Comparison of ENCODE assay signal across 8 cellular contexts in genomic region chr12:14367097-14367661, GRCh38. TPM values are rescaled to one million over a fixed set of nuclear protein-coding genes. Genes with fewer than 3 reads are reported as not detected.
DNase-seq lines count a peak whose midpoint lies in the region; ATAC-seq, FAIRE-seq and TF ChIP-seq lines count a peak whose summit lies in the region.

No MANE protein-coding gene starts in this region.

- H3K4me1 Mint-ChIP-seq in naive B cell: peaks cover 28 to 40% (median 40%) of the 10 kb centered on the region in 3 donors

- CTCF ChIA-PET in A549 (lab: Yijun Ruan, JAX): no interaction called here

- peak in 1 of 2 experiments; percentile 19 for DNase-seq in A549 (ENCODE audit: low read depth in 1 of 2, low spot score in 1 of 2)
- no peak for DNase-seq in GM12891 (ENCODE audit: insufficient read length, low spot score)
- peak; percentile 85 for DNase-seq in OCI-M1 (lab: John Stamatoyannopoulos, UW)
- DNase-seq in dedifferentiated amniotic fluid mesenchymal stem cell (ENCODE audit: extremely low spot score): peak; percentile 58
- DNase-seq in naive B cell: peak; percentile 44
- DNase-seq in GM19238 (ENCODE audit: insufficient read length, low spot score): no peak

- TF ChIP-seq RAD21 in A549 (conservative IDR thresholded peaks at IDR 0.05 in 1 of 2, IDR thresholded peaks at IDR 0.05 in 1 of 2): no peak

- no peak for TF ChIP-seq CTCF in A549 (IDR thresholded peaks at IDR 0.05)

- POLR2A ChIA-PET in A549 (lab: Yijun Ruan, JAX): no interaction called here

- peak; percentile 59 for FAIRE-seq in A549 (lab: Jason Lieb, UNC)
- no peak for FAIRE-seq in GM12891 (lab: Jason Lieb, UNC)

- no peak for TF ChIP-seq EP300 in A549 (IDR thresholded peaks at IDR 0.05)

- no peak for ATAC-seq in A549
- peak; percentile 53 for ATAC-seq in HG02884 (IDR thresholded peaks at IDR 0.05; ENCODE audit: unreplicated experiment)
- peak; percentile 25 to 26 for ATAC-seq in naive B cell (ENCODE audit: low read depth in 2 of 2)
- no peak for ATAC-seq in GM19455 (IDR thresholded peaks at IDR 0.05; ENCODE audit: unreplicated experiment)

- peaks cover 0 to 47% (median 29%) of the 10 kb centered on the region in 7 donors for H3K9me3 Mint-ChIP-seq in naive B cell

- H3K4me2 ChIP-seq in A549: peak overlapping the region; percentile 61

- peak overlapping the region; percentile 86 to 98 (median 94) for H3K27ac Mint-ChIP-seq in naive B cell

- no peaks in the 10 kb centered on the region for H3K9me3 ChIP-seq in A549

- H3K27me3 Mint-ChIP-seq in naive B cell: no peaks in the 10 kb centered on the region

- H3K36me3 Mint-ChIP-seq in naive B cell: peaks cover 22 to 34% of the 10 kb centered on the region in 2 donors

- H3K4me1 ChIP-seq in A549: no peaks in the 10 kb centered on the region

- WGBS in A549 (ENCODE audit: missing lambda C conversion rate): 48% methylated on average over 6 of the region's 6 CpGs

- peak overlapping the region; percentile 27 to 64; a peak in 3 of 6 replicates for H3K27ac ChIP-seq in A549

- H3K4me3 Mint-ChIP-seq in naive B cell: peak overlapping the region; percentile 74 to 98 (median 92)

- peak overlapping the region; percentile 59 for H3K4me3 ChIP-seq in A549

- no peak for TF ChIP-seq POLR2A in A549 (IDR thresholded peaks at IDR 0.05; ENCODE audit: low read length)
- TF ChIP-seq POLR2A in GM12891 (IDR thresholded peaks at IDR 0.05; ENCODE audit: low read depth, low read length): peak; percentile 81

TF ChIP-seq in A549, 52 proteins besides CTCF, POLR2A, EP300 and RAD21:
- TF ChIP-seq BHLHE40 (IDR thresholded peaks at IDR 0.05; ENCODE audit: low read depth, low read length) (no peak), CBX2 (IDR thresholded peaks at IDR 0.05; ENCODE audit: borderline replicate concordance, low read depth) (no peak), SMC3 (IDR thresholded peaks at IDR 0.05) (no peak), ZSCAN20 (CRISPR knock-in tag; IDR thresholded peaks at IDR 0.05) (no peak), MYC (IDR thresholded peaks at IDR 0.05; ENCODE audit: borderline replicate concordance, low read length) (no peak)

TF ChIP-seq in GM12891, 5 proteins besides CTCF, POLR2A, EP300 and RAD21:
- TF ChIP-seq POLR2AphosphoS5 (IDR thresholded peaks at IDR 0.05; ENCODE audit: low read depth, low read length): peak; percentile 57; the same call in 1 of the 2 replicates
- peak; percentile 55; the same call in 1 of the 2 replicates for TF ChIP-seq TAF1 (IDR thresholded peaks at IDR 0.05; ENCODE audit: low read depth, low read length)
- TF ChIP-seq SPI1 (IDR thresholded peaks at IDR 0.05; ENCODE audit: low read depth, low read length): no peak

RNA-seq across cellular contexts. Expression of gene ATF7IP, which starts 1.7 kb away (rescaled TPM):
- polyA plus RNA-seq in A549 (2011; rRNA removed) (14.2 and 15.2 TPM in 2 replicates), A549 (2017; fragmentation: RNase III; extraction: RNeasy Plus Mini Kit Qiagen cat#74134 plus additional on column Dnase treatment) (5.6 to 7.1 TPM (median 6.4 TPM) in 3 replicates), naive B cell (ENCODE audit: low read depth in 6 of 6) (100 to 1,000 TPM; 192 to 410 (median 247) TPM)
- 2.4 and 2.9 TPM in 2 replicates for polyA plus RNA-seq in A549 (2012; cell fraction: cytosol; rRNA removed)
- 4.5 and 9.7 TPM in 2 replicates for polyA plus RNA-seq in A549 (2012; cell fraction: nucleus; rRNA removed)
- 36.1 and 40.7 TPM in 2 replicates for polyA minus RNA-seq in A549 (2011; rRNA and poly(A)+ RNA removed)
- 14.4 TPM for polyA plus RNA-seq in GM12891 (2012; ENCODE audit: low read depth, missing spikeins)

Comparison
In these comparisons a context has a peak if more than half of its experiments do, and no peak if none do; other contexts are left out.
1. ATAC-seq: peak in HG02884 (single experiment) and naive B cell (2 of 2); none in A549 (0 of 2) and GM19455 (single experiment).
2. DNase-seq: peak in OCI-M1 (single experiment), dedifferentiated amniotic fluid mesenchymal stem cell (single experiment) and naive B cell (single experiment); none in GM12891 (single experiment) and GM19238 (single experiment).
3. RNA of gene ATF7IP, which starts 1.7 kb away (polyA plus RNA-seq): 192 to 410 TPM in naive B cell; 2.4 to 15.2 TPM in A549; every median in the first group is over 10 times any median in the second.